In genomic region chr9:84863372-84863771, GRCh38 we compare ENCODE assay signal across 19 cellular contexts.
"Had no signal": no experiment of that assay in that cellular context is flagged by ENCODE, and none has a peak within 500 bp of the region (broad histone marks: within the 10 kb centered on the region; RNA-seq: fewer than 3 reads in every experiment).

No MANE protein-coding gene starts in this region.

- H3K27me3 ChIP-seq: gastrocnemius medialis, heart left ventricle, hepatocyte, left lung, right atrium auricular region, sigmoid colon, spleen, tibial nerve, upper lobe of left lung had no signal

- H3K4me2 ChIP-seq: hepatocyte had no signal

- H3K79me2 ChIP-seq: hepatocyte had no signal

- H3K27ac Mint-ChIP-seq: effector memory CD8-positive, alpha-beta T cell; naive thymus-derived CD8-positive, alpha-beta T cell; stimulated activated naive B cell treated with anti-CD40 and anti-IgM and Interleukin-4, amounts not matched to agents 10 μg/mL and 1 μg/mL and 100 μg/mL, for 72 hours; stimulated activated naive CD8-positive, alpha-beta T cell treated with anti-CD3 and anti-CD28 coated beads, Interleukin-15, Interleukin-2, amounts not matched to agents 100 ng/mL and 50 ng/mL, for 24 hours had no signal

- H3K27ac ChIP-seq: gastrocnemius medialis, hepatocyte, prostate gland, right atrium auricular region, sigmoid colon, spleen, thoracic aorta, tibial nerve had no signal

- H3K9me3 Mint-ChIP-seq: effector memory CD8-positive, alpha-beta T cell; neural crest cell; stimulated activated naive CD8-positive, alpha-beta T cell treated with anti-CD3 and anti-CD28 coated beads, Interleukin-15, Interleukin-2, amounts not matched to agents 100 ng/mL and 50 ng/mL, for 24 hours had no signal

- H3K36me3 Mint-ChIP-seq: naive thymus-derived CD8-positive, alpha-beta T cell; stimulated activated naive B cell treated with anti-CD40 and anti-IgM and Interleukin-4, amounts not matched to agents 10 μg/mL and 1 μg/mL and 100 μg/mL, for 72 hours had no signal

- H3K36me3 ChIP-seq: gastrocnemius medialis, heart left ventricle, left lung, prostate gland, right atrium auricular region, sigmoid colon, spleen, thoracic aorta, tibial nerve, upper lobe of left lung had no signal

- H3K9me3 ChIP-seq: gastrocnemius medialis, heart left ventricle, left lung, prostate gland, right atrium auricular region, sigmoid colon, spleen, thoracic aorta, tibial nerve, upper lobe of left lung had no signal

- H2AFZ ChIP-seq: hepatocyte had no signal

- DNase-seq: cerebellar nuclear complex; cortex of kidney; effector memory CD8-positive, alpha-beta T cell; gastrocnemius medialis; naive thymus-derived CD8-positive, alpha-beta T cell; sigmoid colon; spleen; stimulated activated CD4-positive, alpha-beta T cell treated with anti-CD3 and anti-CD28 coated beads, Interleukin-4, amount 100 ng/mL, for 4 hours; stimulated activated naive B cell treated with anti-CD40 and anti-IgM and Interleukin-4, amounts not matched to agents 10 μg/mL and 1 μg/mL and 100 μg/mL, for 72 hours had no signal

- H3K4me1 Mint-ChIP-seq: naive thymus-derived CD8-positive, alpha-beta T cell had no signal

- H3K4me1 ChIP-seq: prostate gland, sigmoid colon, spleen had no signal

- H3K4me3 Mint-ChIP-seq: effector memory CD8-positive, alpha-beta T cell; naive thymus-derived CD8-positive, alpha-beta T cell; neural crest cell; stimulated activated naive B cell treated with anti-CD40 and anti-IgM and Interleukin-4, amounts not matched to agents 10 μg/mL and 1 μg/mL and 100 μg/mL, for 72 hours; stimulated activated naive CD8-positive, alpha-beta T cell treated with anti-CD3 and anti-CD28 coated beads, Interleukin-15, Interleukin-2, amounts not matched to agents 100 ng/mL and 50 ng/mL, for 24 hours had no signal

- ATAC-seq: effector memory CD8-positive, alpha-beta T cell; gastrocnemius medialis; naive thymus-derived CD8-positive, alpha-beta T cell; stimulated activated naive B cell treated with anti-CD40 and anti-IgM and Interleukin-4, amounts not matched to agents 10 μg/mL and 1 μg/mL and 100 μg/mL, for 72 hours had no signal

- H3K4me3 ChIP-seq: gastrocnemius medialis, heart left ventricle, hepatocyte, left lung, prostate gland, right atrium auricular region, sigmoid colon, spleen, thoracic aorta, tibial nerve, upper lobe of left lung had no signal
